1 cellular context compared by ENCODE assay signal in the genomic region with DNA sequence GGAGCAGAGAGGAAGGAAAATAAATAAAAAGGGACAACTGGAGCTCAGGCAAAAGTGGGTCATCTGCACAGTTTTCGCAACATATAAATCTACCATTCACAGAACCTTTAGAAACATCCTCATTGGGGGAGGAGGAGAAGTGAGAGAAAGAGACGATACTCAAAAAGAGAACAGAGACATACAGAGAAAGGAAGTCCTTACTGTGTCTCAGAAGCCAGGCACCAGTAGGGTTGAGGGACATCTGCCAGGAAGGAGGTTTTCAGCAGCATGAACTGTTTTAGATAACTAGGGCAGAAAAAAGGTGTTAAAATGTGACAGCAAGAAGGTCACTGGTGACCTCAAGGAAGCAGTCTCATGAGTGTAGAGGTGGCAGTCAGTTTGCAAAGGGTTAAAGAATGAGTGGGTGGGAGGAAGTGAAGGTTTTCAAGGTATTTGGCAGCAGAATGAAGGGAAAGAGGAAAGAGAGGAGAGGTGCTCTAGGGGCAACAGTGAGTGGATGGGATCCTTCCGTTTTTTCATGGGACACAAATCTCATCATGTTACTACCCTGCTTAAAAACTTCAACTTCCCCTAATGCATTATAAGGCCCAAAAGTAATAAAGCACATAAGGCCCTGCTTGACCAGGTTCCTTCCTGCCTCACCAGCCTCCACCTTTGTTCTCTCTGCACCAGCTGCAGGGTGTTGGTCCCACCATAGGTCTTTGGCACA.
A peak's percentile ranks its signal among the peaks of the same experiment; 100 is the strongest.
TF ChIP-seq lines count a peak whose summit lies in the region.

No MANE protein-coding gene starts in this region.

TF ChIP-seq in K562, 482 proteins besides CTCF, POLR2A, EP300 and RAD21 (continued from another document and continues in another):
- TF ChIP-seq, protein P1, sequence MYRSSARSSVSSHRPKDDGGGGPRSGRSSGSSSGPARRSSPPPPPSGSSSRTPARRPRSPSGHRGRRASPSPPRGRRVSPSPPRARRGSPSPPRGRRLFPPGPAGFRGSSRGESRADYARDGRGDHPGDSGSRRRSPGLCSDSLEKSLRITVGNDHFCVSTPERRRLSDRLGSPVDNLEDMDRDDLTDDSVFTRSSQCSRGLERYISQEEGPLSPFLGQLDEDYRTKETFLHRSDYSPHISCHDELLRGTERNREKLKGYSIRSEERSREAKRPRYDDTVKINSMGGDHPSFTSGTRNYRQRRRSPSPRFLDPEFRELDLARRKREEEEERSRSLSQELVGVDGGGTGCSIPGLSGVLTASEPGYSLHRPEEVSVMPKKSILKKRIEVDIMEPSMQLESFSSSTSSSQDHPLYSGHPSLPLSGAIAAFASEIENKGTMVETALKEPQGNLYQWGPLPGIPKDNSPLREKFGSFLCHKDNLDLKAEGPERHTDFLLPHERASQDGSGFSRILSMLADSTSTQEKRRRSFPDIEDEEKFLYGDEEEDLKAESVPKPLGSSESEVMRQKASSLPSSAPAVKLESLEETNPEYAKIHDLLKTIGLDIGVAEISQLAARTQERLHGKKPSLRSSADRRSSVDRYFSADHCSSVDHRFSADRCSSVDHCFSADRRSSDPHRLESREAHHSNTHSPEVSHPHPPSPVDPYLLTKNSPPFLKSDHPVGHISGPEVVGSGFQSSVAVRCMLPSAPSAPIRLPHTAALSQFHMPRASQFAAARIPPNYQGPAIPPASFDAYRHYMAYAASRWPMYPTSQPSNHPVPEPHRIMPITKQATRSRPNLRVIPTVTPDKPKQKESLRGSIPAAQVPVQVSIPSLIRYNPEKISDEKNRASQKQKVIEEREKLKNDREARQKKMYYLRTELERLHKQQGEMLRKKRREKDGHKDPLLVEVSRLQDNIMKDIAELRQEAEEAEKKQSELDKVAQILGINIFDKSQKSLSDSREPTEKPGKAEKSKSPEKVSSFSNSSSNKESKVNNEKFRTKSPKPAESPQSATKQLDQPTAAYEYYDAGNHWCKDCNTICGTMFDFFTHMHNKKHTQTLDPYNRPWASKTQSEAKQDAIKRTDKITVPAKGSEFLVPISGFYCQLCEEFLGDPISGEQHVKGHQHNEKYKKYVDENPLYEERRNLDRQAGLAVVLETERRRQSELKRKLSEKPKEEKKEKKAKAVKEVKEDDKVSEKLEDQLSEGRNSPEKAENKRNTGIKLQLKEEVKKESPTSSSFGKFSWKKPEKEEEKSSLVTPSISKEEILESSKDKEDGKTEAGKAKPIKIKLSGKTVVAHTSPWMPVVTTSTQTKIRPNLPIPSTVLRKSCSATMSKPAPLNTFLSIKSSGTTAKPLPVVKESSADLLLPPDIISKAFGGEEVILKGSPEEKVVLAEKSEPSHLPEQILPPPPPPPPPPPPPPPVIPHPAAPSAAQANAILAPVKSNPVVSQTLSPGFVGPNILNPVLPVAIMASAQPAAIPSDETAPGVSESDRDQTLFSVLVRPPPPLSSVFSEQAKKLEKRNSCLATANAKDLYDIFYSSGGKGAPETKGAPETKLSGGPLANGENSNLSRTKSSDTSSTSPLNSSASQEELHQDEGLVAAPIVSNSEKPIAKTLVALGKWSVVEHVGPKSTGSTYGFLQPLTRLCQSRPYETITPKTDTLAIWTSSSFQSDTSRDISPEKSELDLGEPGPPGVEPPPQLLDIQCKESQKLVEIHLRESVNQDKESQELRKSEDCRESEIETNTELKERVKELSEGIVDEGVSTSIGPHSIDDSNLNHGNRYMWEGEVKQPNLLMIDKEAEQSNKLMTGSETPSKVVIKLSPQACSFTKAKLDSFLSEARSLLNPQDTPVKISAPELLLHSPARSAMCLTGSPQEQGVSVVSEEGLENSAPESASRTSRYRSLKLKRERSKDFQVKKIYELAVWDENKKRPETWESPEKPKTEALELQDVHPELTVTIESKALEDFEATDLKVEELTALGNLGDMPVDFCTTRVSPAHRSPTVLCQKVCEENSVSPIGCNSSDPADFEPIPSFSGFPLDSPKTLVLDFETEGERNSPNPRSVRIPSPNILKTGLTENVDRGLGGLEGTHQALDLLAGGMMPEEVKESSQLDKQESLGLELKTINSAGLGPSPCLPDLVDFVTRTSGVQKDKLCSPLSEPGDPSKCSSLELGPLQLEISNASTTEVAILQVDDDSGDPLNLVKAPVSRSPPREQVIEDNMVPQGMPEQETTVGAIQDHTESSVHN (IDR thresholded peaks at IDR 0.05; ENCODE audit: borderline replicate concordance in 1 of 2, low read depth in 1 of 2) = 0 out of 4 replicates have a peak, but pooled peaks of 1 of the 2 experiments have one; percentile 13
- TF ChIP-seq, protein P2, sequence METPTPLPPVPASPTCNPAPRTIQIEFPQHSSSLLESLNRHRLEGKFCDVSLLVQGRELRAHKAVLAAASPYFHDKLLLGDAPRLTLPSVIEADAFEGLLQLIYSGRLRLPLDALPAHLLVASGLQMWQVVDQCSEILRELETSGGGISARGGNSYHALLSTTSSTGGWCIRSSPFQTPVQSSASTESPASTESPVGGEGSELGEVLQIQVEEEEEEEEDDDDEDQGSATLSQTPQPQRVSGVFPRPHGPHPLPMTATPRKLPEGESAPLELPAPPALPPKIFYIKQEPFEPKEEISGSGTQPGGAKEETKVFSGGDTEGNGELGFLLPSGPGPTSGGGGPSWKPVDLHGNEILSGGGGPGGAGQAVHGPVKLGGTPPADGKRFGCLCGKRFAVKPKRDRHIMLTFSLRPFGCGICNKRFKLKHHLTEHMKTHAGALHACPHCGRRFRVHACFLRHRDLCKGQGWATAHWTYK (CRISPR knock-in tag; IDR thresholded peaks at IDR 0.05) = no peak
- TF ChIP-seq, protein P3, sequence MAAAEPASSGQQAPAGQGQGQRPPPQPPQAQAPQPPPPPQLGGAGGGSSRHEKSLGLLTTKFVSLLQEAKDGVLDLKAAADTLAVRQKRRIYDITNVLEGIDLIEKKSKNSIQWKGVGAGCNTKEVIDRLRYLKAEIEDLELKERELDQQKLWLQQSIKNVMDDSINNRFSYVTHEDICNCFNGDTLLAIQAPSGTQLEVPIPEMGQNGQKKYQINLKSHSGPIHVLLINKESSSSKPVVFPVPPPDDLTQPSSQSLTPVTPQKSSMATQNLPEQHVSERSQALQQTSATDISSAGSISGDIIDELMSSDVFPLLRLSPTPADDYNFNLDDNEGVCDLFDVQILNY (CRISPR knock-in tag; IDR thresholded peaks at IDR 0.05) = no peak
- no peak for TF ChIP-seq ZC3H8 (IDR thresholded peaks at IDR 0.05)
- no peak for TF ChIP-seq JUN (IDR thresholded peaks at IDR 0.05; ENCODE audit: borderline replicate concordance, low read depth, low read length)
- no peak for TF ChIP-seq JUN (CRISPR knock-in tag; IDR thresholded peaks at IDR 0.05; ENCODE audit: borderline replicate concordance)
- peak; percentile 30; the same call in 1 of the 2 replicates for TF ChIP-seq EHMT2 (IDR thresholded peaks at IDR 0.05)
- no peak for TF ChIP-seq ELF1 (tag; IDR thresholded peaks at IDR 0.05)
- TF ChIP-seq, protein P4, sequence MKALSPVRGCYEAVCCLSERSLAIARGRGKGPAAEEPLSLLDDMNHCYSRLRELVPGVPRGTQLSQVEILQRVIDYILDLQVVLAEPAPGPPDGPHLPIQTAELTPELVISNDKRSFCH (CRISPR knock-in tag; IDR thresholded peaks at IDR 0.05) = no peak
- TF ChIP-seq, protein P4 (tag; IDR thresholded peaks at IDR 0.05) = no peak
- TF ChIP-seq CBX8 (IDR thresholded peaks at IDR 0.05; ENCODE audit: borderline replicate concordance, extremely low read depth, low read depth, low read length, poor library complexity, severe bottlenecking) = no peak
- TF ChIP-seq, protein P5, sequence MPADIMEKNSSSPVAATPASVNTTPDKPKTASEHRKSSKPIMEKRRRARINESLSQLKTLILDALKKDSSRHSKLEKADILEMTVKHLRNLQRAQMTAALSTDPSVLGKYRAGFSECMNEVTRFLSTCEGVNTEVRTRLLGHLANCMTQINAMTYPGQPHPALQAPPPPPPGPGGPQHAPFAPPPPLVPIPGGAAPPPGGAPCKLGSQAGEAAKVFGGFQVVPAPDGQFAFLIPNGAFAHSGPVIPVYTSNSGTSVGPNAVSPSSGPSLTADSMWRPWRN (IDR thresholded peaks at IDR 0.05; ENCODE audit: low read depth) = no peak
- TF ChIP-seq SMAD4 (CRISPR knock-in tag; conservative IDR thresholded peaks at IDR 0.05) = no peak
- TF ChIP-seq, protein P6, sequence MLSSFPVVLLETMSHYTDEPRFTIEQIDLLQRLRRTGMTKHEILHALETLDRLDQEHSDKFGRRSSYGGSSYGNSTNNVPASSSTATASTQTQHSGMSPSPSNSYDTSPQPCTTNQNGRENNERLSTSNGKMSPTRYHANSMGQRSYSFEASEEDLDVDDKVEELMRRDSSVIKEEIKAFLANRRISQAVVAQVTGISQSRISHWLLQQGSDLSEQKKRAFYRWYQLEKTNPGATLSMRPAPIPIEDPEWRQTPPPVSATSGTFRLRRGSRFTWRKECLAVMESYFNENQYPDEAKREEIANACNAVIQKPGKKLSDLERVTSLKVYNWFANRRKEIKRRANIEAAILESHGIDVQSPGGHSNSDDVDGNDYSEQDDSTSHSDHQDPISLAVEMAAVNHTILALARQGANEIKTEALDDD (IDR thresholded peaks at IDR 0.05) = peak; percentile 75
- TF ChIP-seq, protein P7, sequence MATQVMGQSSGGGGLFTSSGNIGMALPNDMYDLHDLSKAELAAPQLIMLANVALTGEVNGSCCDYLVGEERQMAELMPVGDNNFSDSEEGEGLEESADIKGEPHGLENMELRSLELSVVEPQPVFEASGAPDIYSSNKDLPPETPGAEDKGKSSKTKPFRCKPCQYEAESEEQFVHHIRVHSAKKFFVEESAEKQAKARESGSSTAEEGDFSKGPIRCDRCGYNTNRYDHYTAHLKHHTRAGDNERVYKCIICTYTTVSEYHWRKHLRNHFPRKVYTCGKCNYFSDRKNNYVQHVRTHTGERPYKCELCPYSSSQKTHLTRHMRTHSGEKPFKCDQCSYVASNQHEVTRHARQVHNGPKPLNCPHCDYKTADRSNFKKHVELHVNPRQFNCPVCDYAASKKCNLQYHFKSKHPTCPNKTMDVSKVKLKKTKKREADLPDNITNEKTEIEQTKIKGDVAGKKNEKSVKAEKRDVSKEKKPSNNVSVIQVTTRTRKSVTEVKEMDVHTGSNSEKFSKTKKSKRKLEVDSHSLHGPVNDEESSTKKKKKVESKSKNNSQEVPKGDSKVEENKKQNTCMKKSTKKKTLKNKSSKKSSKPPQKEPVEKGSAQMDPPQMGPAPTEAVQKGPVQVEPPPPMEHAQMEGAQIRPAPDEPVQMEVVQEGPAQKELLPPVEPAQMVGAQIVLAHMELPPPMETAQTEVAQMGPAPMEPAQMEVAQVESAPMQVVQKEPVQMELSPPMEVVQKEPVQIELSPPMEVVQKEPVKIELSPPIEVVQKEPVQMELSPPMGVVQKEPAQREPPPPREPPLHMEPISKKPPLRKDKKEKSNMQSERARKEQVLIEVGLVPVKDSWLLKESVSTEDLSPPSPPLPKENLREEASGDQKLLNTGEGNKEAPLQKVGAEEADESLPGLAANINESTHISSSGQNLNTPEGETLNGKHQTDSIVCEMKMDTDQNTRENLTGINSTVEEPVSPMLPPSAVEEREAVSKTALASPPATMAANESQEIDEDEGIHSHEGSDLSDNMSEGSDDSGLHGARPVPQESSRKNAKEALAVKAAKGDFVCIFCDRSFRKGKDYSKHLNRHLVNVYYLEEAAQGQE (CRISPR knock-in tag; IDR thresholded peaks at IDR 0.05; ENCODE audit: low read depth) = no peak
- TF ChIP-seq, protein P8, sequence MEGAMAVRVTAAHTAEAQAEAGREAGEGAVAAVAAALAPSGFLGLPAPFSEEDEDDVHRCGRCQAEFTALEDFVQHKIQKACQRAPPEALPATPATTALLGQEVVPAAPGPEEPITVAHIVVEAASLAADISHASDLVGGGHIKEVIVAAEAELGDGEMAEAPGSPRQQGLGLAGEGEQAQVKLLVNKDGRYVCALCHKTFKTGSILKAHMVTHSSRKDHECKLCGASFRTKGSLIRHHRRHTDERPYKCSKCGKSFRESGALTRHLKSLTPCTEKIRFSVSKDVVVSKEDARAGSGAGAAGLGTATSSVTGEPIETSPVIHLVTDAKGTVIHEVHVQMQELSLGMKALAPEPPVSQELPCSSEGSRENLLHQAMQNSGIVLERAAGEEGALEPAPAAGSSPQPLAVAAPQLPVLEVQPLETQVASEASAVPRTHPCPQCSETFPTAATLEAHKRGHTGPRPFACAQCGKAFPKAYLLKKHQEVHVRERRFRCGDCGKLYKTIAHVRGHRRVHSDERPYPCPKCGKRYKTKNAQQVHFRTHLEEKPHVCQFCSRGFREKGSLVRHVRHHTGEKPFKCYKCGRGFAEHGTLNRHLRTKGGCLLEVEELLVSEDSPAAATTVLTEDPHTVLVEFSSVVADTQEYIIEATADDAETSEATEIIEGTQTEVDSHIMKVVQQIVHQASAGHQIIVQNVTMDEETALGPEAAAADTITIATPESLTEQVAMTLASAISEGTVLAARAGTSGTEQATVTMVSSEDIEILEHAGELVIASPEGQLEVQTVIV (CRISPR knock-in tag; IDR thresholded peaks at IDR 0.05; ENCODE audit: borderline replicate concordance) = no peak
- TF ChIP-seq FOXP1 (CRISPR knock-in tag; IDR thresholded peaks at IDR 0.05) = no peak
- TF ChIP-seq, protein P9, sequence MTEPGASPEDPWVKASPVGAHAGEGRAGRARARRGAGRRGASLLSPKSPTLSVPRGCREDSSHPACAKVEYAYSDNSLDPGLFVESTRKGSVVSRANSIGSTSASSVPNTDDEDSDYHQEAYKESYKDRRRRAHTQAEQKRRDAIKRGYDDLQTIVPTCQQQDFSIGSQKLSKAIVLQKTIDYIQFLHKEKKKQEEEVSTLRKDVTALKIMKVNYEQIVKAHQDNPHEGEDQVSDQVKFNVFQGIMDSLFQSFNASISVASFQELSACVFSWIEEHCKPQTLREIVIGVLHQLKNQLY (CRISPR knock-in tag; conservative IDR thresholded peaks at IDR 0.05) = no peak
- TF ChIP-seq KLF13 (tag; IDR thresholded peaks at IDR 0.05; ENCODE audit: borderline replicate concordance, low read depth) = no peak
- no peak for TF ChIP-seq ARHGAP35 (IDR thresholded peaks at IDR 0.05; ENCODE audit: partially characterized antibody)
- TF ChIP-seq, protein P10, sequence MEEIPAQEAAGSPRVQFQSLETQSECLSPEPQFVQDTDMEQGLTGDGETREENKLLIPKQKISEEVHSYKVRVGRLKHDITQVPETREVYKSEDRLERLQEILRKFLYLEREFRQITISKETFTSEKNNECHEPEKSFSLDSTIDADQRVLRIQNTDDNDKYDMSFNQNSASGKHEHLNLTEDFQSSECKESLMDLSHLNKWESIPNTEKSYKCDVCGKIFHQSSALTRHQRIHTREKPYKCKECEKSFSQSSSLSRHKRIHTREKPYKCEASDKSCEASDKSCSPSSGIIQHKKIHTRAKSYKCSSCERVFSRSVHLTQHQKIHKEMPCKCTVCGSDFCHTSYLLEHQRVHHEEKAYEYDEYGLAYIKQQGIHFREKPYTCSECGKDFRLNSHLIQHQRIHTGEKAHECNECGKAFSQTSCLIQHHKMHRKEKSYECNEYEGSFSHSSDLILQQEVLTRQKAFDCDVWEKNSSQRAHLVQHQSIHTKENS (CRISPR knock-in tag; IDR thresholded peaks at IDR 0.05) = no peak
- TF ChIP-seq SMARCA5 (IDR thresholded peaks at IDR 0.05) = 0 out of 2 replicates have a peak, but pooled peaks have one; percentile 54
- TF ChIP-seq ZKSCAN8 (CRISPR knock-in tag; IDR thresholded peaks at IDR 0.05) = no peak
- TF ChIP-seq CCAR2 (IDR thresholded peaks at IDR 0.05; ENCODE audit: low read depth, low read length) = no peak
- no peak for TF ChIP-seq NFATC3 (IDR thresholded peaks at IDR 0.05)
- no peak for TF ChIP-seq HMG20A (CRISPR knock-in tag; conservative IDR thresholded peaks at IDR 0.05)
- TF ChIP-seq SP1 (CRISPR knock-in tag; IDR thresholded peaks at IDR 0.05) = no peak
- TF ChIP-seq, protein P11, sequence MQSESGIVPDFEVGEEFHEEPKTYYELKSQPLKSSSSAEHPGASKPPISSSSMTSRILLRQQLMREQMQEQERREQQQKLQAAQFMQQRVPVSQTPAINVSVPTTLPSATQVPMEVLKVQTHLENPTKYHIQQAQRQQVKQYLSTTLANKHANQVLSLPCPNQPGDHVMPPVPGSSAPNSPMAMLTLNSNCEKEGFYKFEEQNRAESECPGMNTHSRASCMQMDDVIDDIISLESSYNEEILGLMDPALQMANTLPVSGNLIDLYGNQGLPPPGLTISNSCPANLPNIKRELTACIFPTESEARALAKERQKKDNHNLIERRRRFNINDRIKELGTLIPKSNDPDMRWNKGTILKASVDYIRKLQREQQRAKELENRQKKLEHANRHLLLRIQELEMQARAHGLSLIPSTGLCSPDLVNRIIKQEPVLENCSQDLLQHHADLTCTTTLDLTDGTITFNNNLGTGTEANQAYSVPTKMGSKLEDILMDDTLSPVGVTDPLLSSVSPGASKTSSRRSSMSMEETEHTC (IDR thresholded peaks at IDR 0.05) = no peak
